2 cellular contexts compared by ENCODE assay signal in the genomic region with DNA sequence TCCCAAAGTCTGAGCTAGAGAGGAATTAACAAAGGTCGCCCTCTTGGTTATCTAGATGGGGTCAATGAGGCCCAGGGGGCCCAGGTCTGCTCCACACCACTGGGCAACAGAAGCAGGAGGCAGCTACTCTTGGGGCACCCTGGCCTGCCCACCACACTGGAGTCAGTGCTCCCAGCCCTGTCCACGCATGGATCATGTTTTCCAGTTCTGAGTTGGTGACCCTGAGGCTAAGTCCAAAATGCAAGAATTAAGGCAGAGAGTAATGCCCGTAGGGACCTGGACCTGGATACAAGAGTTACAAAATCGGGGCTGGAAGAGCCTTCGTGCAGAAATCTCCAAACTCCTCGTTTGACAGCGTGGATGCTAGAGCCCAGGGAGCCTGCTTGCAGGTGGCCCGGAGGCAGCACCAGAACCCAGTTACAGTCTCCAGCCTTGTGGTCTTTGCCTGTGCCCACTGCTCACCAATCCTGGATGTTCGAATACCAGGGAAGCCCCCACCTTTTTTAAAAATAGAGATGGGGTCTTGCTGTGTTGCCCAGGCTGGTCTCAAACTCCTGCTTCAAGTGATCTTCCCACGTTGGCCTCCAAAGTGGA.
TF ChIP-seq lines count a peak whose summit lies in the region.

No MANE protein-coding gene starts in this region.

TF ChIP-seq in K562, 482 proteins besides CTCF, POLR2A, EP300 and RAD21:
- peak; percentile 64 for TF ChIP-seq ZNF121 (CRISPR knock-in tag; conservative IDR thresholded peaks at IDR 0.05)
- TF ChIP-seq, protein P1, sequence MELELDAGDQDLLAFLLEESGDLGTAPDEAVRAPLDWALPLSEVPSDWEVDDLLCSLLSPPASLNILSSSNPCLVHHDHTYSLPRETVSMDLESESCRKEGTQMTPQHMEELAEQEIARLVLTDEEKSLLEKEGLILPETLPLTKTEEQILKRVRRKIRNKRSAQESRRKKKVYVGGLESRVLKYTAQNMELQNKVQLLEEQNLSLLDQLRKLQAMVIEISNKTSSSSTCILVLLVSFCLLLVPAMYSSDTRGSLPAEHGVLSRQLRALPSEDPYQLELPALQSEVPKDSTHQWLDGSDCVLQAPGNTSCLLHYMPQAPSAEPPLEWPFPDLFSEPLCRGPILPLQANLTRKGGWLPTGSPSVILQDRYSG (tag; conservative IDR thresholded peaks at IDR 0.05; ENCODE audit: low read depth) = no peak

TF ChIP-seq in HepG2, 621 proteins besides CTCF, POLR2A, EP300 and RAD21:
- TF ChIP-seq HNF4A (CRISPR knock-in tag; IDR thresholded peaks at IDR 0.05) = peak; percentile 40
- TF ChIP-seq, protein P2, sequence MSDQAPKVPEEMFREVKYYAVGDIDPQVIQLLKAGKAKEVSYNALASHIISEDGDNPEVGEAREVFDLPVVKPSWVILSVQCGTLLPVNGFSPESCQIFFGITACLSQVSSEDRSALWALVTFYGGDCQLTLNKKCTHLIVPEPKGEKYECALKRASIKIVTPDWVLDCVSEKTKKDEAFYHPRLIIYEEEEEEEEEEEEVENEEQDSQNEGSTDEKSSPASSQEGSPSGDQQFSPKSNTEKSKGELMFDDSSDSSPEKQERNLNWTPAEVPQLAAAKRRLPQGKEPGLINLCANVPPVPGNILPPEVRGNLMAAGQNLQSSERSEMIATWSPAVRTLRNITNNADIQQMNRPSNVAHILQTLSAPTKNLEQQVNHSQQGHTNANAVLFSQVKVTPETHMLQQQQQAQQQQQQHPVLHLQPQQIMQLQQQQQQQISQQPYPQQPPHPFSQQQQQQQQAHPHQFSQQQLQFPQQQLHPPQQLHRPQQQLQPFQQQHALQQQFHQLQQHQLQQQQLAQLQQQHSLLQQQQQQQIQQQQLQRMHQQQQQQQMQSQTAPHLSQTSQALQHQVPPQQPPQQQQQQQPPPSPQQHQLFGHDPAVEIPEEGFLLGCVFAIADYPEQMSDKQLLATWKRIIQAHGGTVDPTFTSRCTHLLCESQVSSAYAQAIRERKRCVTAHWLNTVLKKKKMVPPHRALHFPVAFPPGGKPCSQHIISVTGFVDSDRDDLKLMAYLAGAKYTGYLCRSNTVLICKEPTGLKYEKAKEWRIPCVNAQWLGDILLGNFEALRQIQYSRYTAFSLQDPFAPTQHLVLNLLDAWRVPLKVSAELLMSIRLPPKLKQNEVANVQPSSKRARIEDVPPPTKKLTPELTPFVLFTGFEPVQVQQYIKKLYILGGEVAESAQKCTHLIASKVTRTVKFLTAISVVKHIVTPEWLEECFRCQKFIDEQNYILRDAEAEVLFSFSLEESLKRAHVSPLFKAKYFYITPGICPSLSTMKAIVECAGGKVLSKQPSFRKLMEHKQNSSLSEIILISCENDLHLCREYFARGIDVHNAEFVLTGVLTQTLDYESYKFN (CRISPR knock-in tag; conservative IDR thresholded peaks at IDR 0.05) = peak; percentile 34; the same call in 1 of the 2 replicates
- TF ChIP-seq TBX2 (CRISPR knock-in tag; IDR thresholded peaks at IDR 0.05; ENCODE audit: borderline replicate concordance) = 0 out of 2 replicates have a peak, but pooled peaks have one; percentile 22
- no peak for TF ChIP-seq PITX1 (CRISPR knock-in tag; IDR thresholded peaks at IDR 0.05)
- TF ChIP-seq ZNF83 (CRISPR knock-in tag; IDR thresholded peaks at IDR 0.05; ENCODE audit: borderline replicate concordance) = no peak
- TF ChIP-seq, protein P3, sequence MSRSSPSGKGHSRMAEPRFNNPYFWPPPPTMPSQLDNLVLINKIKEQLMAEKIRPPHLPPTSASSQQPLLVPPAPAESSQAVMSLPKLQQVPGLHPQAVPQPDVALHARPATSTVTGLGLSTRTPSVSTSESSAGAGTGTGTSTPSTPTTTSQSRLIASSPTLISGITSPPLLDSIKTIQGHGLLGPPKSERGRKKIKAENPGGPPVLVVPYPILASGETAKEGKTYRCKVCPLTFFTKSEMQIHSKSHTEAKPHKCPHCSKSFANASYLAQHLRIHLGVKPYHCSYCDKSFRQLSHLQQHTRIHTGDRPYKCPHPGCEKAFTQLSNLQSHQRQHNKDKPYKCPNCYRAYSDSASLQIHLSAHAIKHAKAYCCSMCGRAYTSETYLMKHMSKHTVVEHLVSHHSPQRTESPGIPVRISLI (CRISPR knock-in tag; IDR thresholded peaks at IDR 0.05; ENCODE audit: borderline replicate concordance) = 0 out of 2 replicates have a peak, but pooled peaks have one; percentile 54
- no peak for TF ChIP-seq SAFB2 (CRISPR knock-in tag; IDR thresholded peaks at IDR 0.05; ENCODE audit: borderline replicate concordance, low read depth)
- TF ChIP-seq ZNF121 (CRISPR knock-in tag; IDR thresholded peaks at IDR 0.05) = peak; percentile 41; the same call in 1 of the 2 replicates
- peak; percentile 27; the same call in 1 of the 2 replicates for TF ChIP-seq SALL1 (CRISPR knock-in tag; IDR thresholded peaks at IDR 0.05)
- TF ChIP-seq, protein P4, sequence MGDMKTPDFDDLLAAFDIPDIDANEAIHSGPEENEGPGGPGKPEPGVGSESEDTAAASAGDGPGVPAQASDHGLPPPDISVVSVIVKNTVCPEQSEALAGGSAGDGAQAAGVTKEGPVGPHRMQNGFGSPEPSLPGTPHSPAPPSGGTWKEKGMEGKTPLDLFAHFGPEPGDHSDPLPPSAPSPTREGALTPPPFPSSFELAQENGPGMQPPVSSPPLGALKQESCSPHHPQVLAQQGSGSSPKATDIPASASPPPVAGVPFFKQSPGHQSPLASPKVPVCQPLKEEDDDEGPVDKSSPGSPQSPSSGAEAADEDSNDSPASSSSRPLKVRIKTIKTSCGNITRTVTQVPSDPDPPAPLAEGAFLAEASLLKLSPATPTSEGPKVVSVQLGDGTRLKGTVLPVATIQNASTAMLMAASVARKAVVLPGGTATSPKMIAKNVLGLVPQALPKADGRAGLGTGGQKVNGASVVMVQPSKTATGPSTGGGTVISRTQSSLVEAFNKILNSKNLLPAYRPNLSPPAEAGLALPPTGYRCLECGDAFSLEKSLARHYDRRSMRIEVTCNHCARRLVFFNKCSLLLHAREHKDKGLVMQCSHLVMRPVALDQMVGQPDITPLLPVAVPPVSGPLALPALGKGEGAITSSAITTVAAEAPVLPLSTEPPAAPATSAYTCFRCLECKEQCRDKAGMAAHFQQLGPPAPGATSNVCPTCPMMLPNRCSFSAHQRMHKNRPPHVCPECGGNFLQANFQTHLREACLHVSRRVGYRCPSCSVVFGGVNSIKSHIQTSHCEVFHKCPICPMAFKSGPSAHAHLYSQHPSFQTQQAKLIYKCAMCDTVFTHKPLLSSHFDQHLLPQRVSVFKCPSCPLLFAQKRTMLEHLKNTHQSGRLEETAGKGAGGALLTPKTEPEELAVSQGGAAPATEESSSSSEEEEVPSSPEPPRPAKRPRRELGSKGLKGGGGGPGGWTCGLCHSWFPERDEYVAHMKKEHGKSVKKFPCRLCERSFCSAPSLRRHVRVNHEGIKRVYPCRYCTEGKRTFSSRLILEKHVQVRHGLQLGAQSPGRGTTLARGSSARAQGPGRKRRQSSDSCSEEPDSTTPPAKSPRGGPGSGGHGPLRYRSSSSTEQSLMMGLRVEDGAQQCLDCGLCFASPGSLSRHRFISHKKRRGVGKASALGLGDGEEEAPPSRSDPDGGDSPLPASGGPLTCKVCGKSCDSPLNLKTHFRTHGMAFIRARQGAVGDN (CRISPR knock-in tag; IDR thresholded peaks at IDR 0.05) = peak; percentile 25; the same call in 1 of the 2 replicates
- peak; percentile 56; the same call in 1 of the 2 replicates for TF ChIP-seq ZNF263 (CRISPR knock-in tag; IDR thresholded peaks at IDR 0.05)
TF ChIP-seq in HepG2: peak in this region for 8.
